26 cellular contexts compared by ENCODE assay signal in the genomic region with DNA sequence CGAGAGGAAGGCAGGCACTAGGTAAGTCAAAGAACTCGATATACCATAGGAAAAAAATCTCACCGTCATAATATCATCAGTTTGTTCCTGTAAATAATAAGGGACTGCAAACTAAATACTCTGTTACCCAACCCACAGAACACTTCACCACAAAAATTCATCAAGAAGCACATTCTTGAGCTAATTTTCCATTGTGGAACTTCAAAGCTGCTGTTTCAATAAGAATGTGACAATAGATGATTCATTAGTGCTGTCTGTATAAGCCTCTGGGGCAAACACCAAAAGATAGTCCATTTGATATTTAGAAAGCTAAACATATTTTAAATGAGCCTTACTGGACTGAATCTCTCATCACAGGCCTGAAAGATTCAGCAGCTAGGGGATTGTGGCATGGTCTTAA.
"Had no signal": no experiment of that assay in that cellular context is flagged by ENCODE, and none has a peak within 500 bp of the region (broad histone marks: within the 10 kb centered on the region; RNA-seq: fewer than 3 reads in every experiment).

No MANE protein-coding gene starts in this region.

- H2AFZ ChIP-seq: neural progenitor cell, parathyroid adenoma had no signal

- DNase-seq: hippocampal formation; left ventricle myocardium inferior; mesendoderm; naive B cell; natural killer cell; nephron progenitor cell; occipital lobe; psoas muscle; right lobe of liver; stimulated activated CD4-positive, alpha-beta T cell treated with anti-CD3 and anti-CD28 coated beads, Interleukin-12 subunit alpha, Interleukin-12 subunit beta, amount 100 ng/mL, for 4 hours; stimulated activated CD4-positive, alpha-beta T cell treated with anti-CD3 and anti-CD28 coated beads, Interleukin-15, amount 100 ng/mL, for 24 hours; stimulated activated CD4-positive, alpha-beta T cell treated with anti-CD3 and anti-CD28 coated beads, Interleukin-2, amount 100 ng/mL, for 24 hours; stimulated activated CD4-positive, alpha-beta T cell treated with anti-CD3 and anti-CD28 coated beads, Interleukin-4, amount 100 ng/mL, for 1 hour; stimulated activated naive B cell treated with anti-CD40 and anti-IgM and Interleukin-4, amounts not matched to agents 10 μg/mL and 1 μg/mL and 100 μg/mL, for 72 hours; stimulated activated naive CD8-positive, alpha-beta T cell treated with anti-CD3 and anti-CD28 coated beads, Interleukin-15, Interleukin-2, amounts not matched to agents 100 U/mL and 50 U/mL, for 24 hours; stomach; testis; thyroid gland; uterus had no signal

- H3K36me3 ChIP-seq: left ventricle myocardium inferior, neural progenitor cell, neutrophil, right atrium auricular region, right lobe of liver, stomach, thyroid gland, uterus had no signal

- H3K4me3 Mint-ChIP-seq: mesothelial cell of epicardium; naive B cell; natural killer cell; nephron progenitor cell; neural progenitor cell; stimulated activated naive B cell treated with anti-CD40 and anti-IgM and Interleukin-4, amounts not matched to agents 10 μg/mL and 1 μg/mL and 100 μg/mL, for 72 hours had no signal

- H3K27ac ChIP-seq: left ventricle myocardium inferior, neural progenitor cell, neutrophil, parathyroid adenoma, psoas muscle, right atrium auricular region, right lobe of liver, stomach, testis, thyroid gland, uterus had no signal

- H3K79me2 ChIP-seq: parathyroid adenoma had no signal

- H3K4me1 ChIP-seq: left ventricle myocardium inferior, neural progenitor cell, parathyroid adenoma, psoas muscle, right atrium auricular region, right lobe of liver, stomach, testis, thyroid gland, uterus had no signal

- H3K9ac ChIP-seq: neural progenitor cell, parathyroid adenoma had no signal

- H3K4me2 ChIP-seq: neural progenitor cell had no signal

- H3K36me3 Mint-ChIP-seq: mesothelial cell of epicardium; naive B cell; natural killer cell; neural progenitor cell; stimulated activated naive B cell treated with anti-CD40 and anti-IgM and Interleukin-4, amounts not matched to agents 10 μg/mL and 1 μg/mL and 100 μg/mL, for 72 hours had no signal

- ATAC-seq: natural killer cell; psoas muscle; right lobe of liver; stimulated activated naive B cell treated with anti-CD40 and anti-IgM and Interleukin-4, amounts not matched to agents 10 μg/mL and 1 μg/mL and 100 μg/mL, for 72 hours; stimulated activated naive CD8-positive, alpha-beta T cell treated with anti-CD3 and anti-CD28 coated beads, Interleukin-15, Interleukin-2, amounts not matched to agents 100 U/mL and 50 U/mL, for 24 hours had no signal

- H3K4me3 ChIP-seq: left ventricle myocardium inferior, lung, neural progenitor cell, psoas muscle, right atrium auricular region, right lobe of liver, skin epidermis, stomach, testis, thyroid gland, uterus had no signal

- H3K4me1 Mint-ChIP-seq: mesothelial cell of epicardium; naive B cell; natural killer cell; neural progenitor cell; stimulated activated naive B cell treated with anti-CD40 and anti-IgM and Interleukin-4, amounts not matched to agents 10 μg/mL and 1 μg/mL and 100 μg/mL, for 72 hours had no signal

- H3K9me3 ChIP-seq: neutrophil, psoas muscle, right lobe of liver, testis, thyroid gland, uterus had no signal

- H3K27ac Mint-ChIP-seq: mesothelial cell of epicardium; naive B cell; natural killer cell; nephron progenitor cell; neural progenitor cell; stimulated activated naive B cell treated with anti-CD40 and anti-IgM and Interleukin-4, amounts not matched to agents 10 μg/mL and 1 μg/mL and 100 μg/mL, for 72 hours had no signal

- H3K27me3 ChIP-seq: neural progenitor cell, neutrophil, right atrium auricular region, right lobe of liver, stomach, testis, thyroid gland, uterus had no signal
